17 cellular contexts compared by ENCODE assay signal in the genomic region with DNA sequence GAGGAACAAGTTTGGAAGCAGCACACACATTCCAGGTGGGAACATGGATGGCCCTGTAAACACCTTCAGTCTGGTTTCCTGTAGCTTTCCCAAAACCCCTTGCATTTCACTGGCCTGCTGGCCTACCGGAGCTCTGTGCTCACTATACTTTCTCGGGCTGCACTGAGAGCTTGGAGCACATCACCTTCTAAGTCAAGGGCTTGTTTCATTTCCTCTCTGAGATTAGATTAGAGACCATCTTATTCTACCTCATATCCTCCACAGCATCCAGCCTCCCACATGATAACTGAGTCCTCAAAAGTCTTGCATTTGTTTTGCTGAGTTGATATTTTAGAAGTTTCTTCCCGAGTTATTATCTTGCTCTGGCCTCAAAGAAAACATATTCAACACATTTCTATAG.
DNase-seq lines count a peak whose midpoint lies in the region; ATAC-seq, FAIRE-seq and TF ChIP-seq lines count a peak whose summit lies in the region.
"Had no signal": no experiment of that assay in that cellular context is flagged by ENCODE, and none has a peak within 500 bp of the region (broad histone marks: within the 10 kb centered on the region; RNA-seq: fewer than 3 reads in every experiment).

No MANE protein-coding gene starts in this region.

- H3K4me2 ChIP-seq in mesenchymal stem cell (ENCODE audit: low read length, poor library complexity, severe bottlenecking) = no peak overlapping the region

- H4K8ac ChIP-seq in mesenchymal stem cell (ENCODE audit: low read length) = peak overlapping the region; percentile 37

- H3K14ac ChIP-seq in mesenchymal stem cell (ENCODE audit: low read length in 2 of 2) = no peak overlapping the region

- FAIRE-seq in HTR-8/SVneo (lab: Jason Lieb, UNC) = no peak
- FAIRE-seq: RCC 7860 had no signal

- no peak overlapping the region for H3K4me3 ChIP-seq in mesenchymal stem cell (ENCODE audit: insufficient read depth in 1 of 2, low read depth in 1 of 2, low read length in 2 of 2)
- H3K4me3 ChIP-seq: left lung had no signal

- H3K27ac ChIP-seq in mesenchymal stem cell (ENCODE audit: low read length, poor library complexity, severe bottlenecking) = no peak overlapping the region
- H3K27ac ChIP-seq: left lung had no signal

- peaks cover 0 to 6% of the 10 kb centered on the region in 2 experiments for H3K36me3 ChIP-seq in mesenchymal stem cell (ENCODE audit: control insufficient read depth in 1 of 2, insufficient read depth in 2 of 2, low read depth in 1 of 2, low read length in 2 of 2)
- H3K36me3 ChIP-seq: left lung had no signal

- WGBS in mesenchymal stem cell = 82% methylated on average over 3 of the region's 3 CpGs

- H3K4ac ChIP-seq in mesenchymal stem cell (ENCODE audit: low read depth in 1 of 2, low read length in 2 of 2) = no peak overlapping the region

- DNase-seq in GM20000 (ENCODE audit: low spot score) = peak; percentile 39
- DNase-seq in mesenchymal stem cell = no peak
- no peak for DNase-seq in HTR-8/SVneo (ENCODE audit: insufficient read length, low spot score)
- no peak for DNase-seq in NCI-H82 treated with DMSO at 0.1 percent for 48 hours (lab: John Stamatoyannopoulos, UW; ENCODE audit: unreplicated experiment)
- DNase-seq in NAMALWA (ENCODE audit: low spot score) = no peak
- DNase-seq in NCI-H1092 treated with DMSO at 0.1 percent for 48 hours (lab: John Stamatoyannopoulos, UW) = no peak
- DNase-seq: activated T-cell treated with anti-CD3 and anti-CD28 coated beads, Interleukin-2, amount 50 U/mL, for 24 hours; aorta; DMS53; left lung; NCI-H1436; NCI-H446 treated with DMSO at 0.1 percent for 48 hours; retina had no signal

- no peak for TF ChIP-seq CTCF in GM20000 (IDR thresholded peaks at IDR 0.05; ENCODE audit: extremely low read depth, missing control alignments)

- ATAC-seq in GM18502 (IDR thresholded peaks at IDR 0.05; ENCODE audit: poor library complexity, unreplicated experiment) = peak; percentile 66
- peak; percentile 50 for ATAC-seq in HG03432 (IDR thresholded peaks at IDR 0.05; ENCODE audit: unreplicated experiment)
- ATAC-seq: HCT116, left lung had no signal

- no peaks in the 10 kb centered on the region for H3K79me1 ChIP-seq in mesenchymal stem cell (replicated peaks; ENCODE audit: low read length, poor library complexity, severe bottlenecking)

- no peak overlapping the region for H2AK5ac ChIP-seq in mesenchymal stem cell (ENCODE audit: low read length, severe bottlenecking)

- no peak overlapping the region for H2BK15ac ChIP-seq in mesenchymal stem cell (ENCODE audit: low read depth, poor library complexity, severe bottlenecking)

- H3K9ac ChIP-seq in mesenchymal stem cell (ENCODE audit: low read length) = no peak overlapping the region

- peaks cover 5% of the 10 kb centered on the region for H3K4me1 ChIP-seq in mesenchymal stem cell (ENCODE audit: control insufficient read depth, insufficient read depth, low read depth, low read length)

- H3K18ac ChIP-seq in mesenchymal stem cell (ENCODE audit: low read depth in 1 of 2, low read length in 2 of 2) = peak overlapping the region in 1 of 2 experiments; percentile 83

- no peaks in the 10 kb centered on the region for H3K9me3 ChIP-seq in mesenchymal stem cell (ENCODE audit: control insufficient read depth, low read length)
- H3K9me3 ChIP-seq: left lung had no signal

- no peak overlapping the region for H3K23ac ChIP-seq in mesenchymal stem cell (ENCODE audit: low read length in 2 of 2)

- no peak overlapping the region for H2BK120ac ChIP-seq in mesenchymal stem cell (ENCODE audit: low read depth, low read length)

- H2BK5ac ChIP-seq in mesenchymal stem cell (ENCODE audit: low read depth, low read length, poor library complexity, severe bottlenecking) = no peak overlapping the region

- no peak overlapping the region for H2AFZ ChIP-seq in mesenchymal stem cell (ENCODE audit: low read depth, low read length)

- H2BK12ac ChIP-seq in mesenchymal stem cell (ENCODE audit: low read length in 2 of 2) = no peak overlapping the region

- peak overlapping the region; percentile 43 for H4K91ac ChIP-seq in mesenchymal stem cell (ENCODE audit: low read length)

- H3K27me3 ChIP-seq in mesenchymal stem cell (ENCODE audit: control insufficient read depth in 1 of 2, insufficient read depth in 1 of 2, low read length in 2 of 2) = no peaks in the 10 kb centered on the region
- H3K27me3 ChIP-seq: left lung had no signal
